1 cellular context compared by ENCODE assay signal in the genomic region with DNA sequence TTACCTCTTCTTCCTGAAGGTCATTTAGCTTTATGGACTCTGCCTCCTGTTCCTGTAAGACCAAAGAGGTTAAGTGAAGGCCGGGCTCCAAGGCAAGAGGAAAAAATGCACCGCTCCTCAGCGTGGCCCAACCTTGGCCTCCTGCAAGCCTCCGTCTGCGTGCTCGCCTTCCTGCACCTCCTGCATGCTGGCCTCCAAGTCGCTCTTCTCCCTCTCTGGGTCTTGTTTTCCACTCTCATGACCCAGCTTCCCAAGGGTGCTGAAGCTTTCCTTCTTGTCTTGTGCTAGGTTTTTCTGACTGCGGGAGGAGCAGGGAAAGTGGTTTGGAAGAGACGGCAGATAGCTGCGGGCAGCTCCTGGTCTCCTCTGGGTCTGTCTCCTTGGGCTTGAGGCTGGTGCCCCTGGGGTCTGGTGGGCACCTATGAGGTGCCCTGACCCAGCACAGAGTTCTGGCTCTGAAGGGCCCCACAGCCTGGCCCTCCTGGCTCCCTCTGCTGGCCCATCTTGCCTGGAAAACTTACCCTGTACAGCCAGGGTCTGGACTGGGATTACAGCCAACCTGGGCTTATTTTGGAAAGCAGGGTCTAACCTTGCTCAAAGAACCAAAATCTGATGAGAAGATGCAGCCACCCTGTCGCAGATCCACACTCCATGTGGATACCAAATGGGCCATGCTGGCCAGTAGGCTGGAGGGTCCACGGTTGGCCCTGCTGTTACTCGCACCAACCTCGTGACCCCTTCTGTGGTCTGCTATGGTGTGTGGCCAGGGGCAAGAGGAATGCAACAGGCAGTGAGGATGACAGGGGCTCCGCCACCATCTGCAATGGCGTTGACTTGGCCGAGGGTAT.
TF ChIP-seq lines count a peak whose summit lies in the region.

No MANE protein-coding gene starts in this region.

TF ChIP-seq in K562, 482 proteins besides CTCF, POLR2A, EP300 and RAD21:
- TF ChIP-seq, protein P1, sequence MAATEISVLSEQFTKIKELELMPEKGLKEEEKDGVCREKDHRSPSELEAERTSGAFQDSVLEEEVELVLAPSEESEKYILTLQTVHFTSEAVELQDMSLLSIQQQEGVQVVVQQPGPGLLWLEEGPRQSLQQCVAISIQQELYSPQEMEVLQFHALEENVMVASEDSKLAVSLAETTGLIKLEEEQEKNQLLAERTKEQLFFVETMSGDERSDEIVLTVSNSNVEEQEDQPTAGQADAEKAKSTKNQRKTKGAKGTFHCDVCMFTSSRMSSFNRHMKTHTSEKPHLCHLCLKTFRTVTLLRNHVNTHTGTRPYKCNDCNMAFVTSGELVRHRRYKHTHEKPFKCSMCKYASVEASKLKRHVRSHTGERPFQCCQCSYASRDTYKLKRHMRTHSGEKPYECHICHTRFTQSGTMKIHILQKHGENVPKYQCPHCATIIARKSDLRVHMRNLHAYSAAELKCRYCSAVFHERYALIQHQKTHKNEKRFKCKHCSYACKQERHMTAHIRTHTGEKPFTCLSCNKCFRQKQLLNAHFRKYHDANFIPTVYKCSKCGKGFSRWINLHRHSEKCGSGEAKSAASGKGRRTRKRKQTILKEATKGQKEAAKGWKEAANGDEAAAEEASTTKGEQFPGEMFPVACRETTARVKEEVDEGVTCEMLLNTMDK (IDR thresholded peaks at IDR 0.05; ENCODE audit: borderline replicate concordance, insufficient read depth, low read depth, low read length, poor library complexity, severe bottlenecking) = peak; percentile 19
- TF ChIP-seq, protein P2, sequence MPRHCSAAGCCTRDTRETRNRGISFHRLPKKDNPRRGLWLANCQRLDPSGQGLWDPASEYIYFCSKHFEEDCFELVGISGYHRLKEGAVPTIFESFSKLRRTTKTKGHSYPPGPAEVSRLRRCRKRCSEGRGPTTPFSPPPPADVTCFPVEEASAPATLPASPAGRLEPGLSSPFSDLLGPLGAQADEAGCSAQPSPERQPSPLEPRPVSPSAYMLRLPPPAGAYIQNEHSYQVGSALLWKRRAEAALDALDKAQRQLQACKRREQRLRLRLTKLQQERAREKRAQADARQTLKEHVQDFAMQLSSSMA (CRISPR knock-in tag; IDR thresholded peaks at IDR 0.05) = no peak
- no peak for TF ChIP-seq ZNF77 (CRISPR knock-in tag; IDR thresholded peaks at IDR 0.05)
- TF ChIP-seq, protein P3, sequence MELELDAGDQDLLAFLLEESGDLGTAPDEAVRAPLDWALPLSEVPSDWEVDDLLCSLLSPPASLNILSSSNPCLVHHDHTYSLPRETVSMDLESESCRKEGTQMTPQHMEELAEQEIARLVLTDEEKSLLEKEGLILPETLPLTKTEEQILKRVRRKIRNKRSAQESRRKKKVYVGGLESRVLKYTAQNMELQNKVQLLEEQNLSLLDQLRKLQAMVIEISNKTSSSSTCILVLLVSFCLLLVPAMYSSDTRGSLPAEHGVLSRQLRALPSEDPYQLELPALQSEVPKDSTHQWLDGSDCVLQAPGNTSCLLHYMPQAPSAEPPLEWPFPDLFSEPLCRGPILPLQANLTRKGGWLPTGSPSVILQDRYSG (tag; conservative IDR thresholded peaks at IDR 0.05; ENCODE audit: low read depth) = no peak
